Comparison of ENCODE assay signal across 1 cellular context in genomic region chr5:124235031-124235562, GRCh38.
TF ChIP-seq lines count a peak whose summit lies in the region.

No MANE protein-coding gene starts in this region.

TF ChIP-seq in GM23338, 12 proteins besides CTCF, POLR2A, EP300 and RAD21 (continued from another document):
- TF ChIP-seq ZNF462 (CRISPR knock-in tag; IDR thresholded peaks at IDR 0.05) = no peak
- TF ChIP-seq REST (IDR thresholded peaks at IDR 0.05; ENCODE audit: unreplicated experiment) = no peak
- TF ChIP-seq STAT1 (IDR thresholded peaks at IDR 0.05; ENCODE audit: unreplicated experiment) = no peak
- TF ChIP-seq NANOG (IDR thresholded peaks at IDR 0.05; ENCODE audit: borderline replicate concordance) = no peak
- no peak for TF ChIP-seq ETS1 (IDR thresholded peaks at IDR 0.05)
- TF ChIP-seq EZH2phosphoT487 (IDR thresholded peaks at IDR 0.05; ENCODE audit: unreplicated experiment) = no peak
- no peak for TF ChIP-seq JUNB (IDR thresholded peaks at IDR 0.05; ENCODE audit: unreplicated experiment)
- no peak for TF ChIP-seq EZH2 (IDR thresholded peaks at IDR 0.05; ENCODE audit: low read depth, unreplicated experiment)
